9 cellular contexts compared by ENCODE assay signal in genomic region chr2:69026026-69026425, GRCh38. TPM values are rescaled to one million over a fixed set of nuclear protein-coding genes. Genes with fewer than 3 reads are reported as not detected.
A peak's percentile ranks its signal among the peaks of the same experiment; 100 is the strongest.
DNase-seq lines count a peak whose midpoint lies in the region; ATAC-seq and TF ChIP-seq lines count a peak whose summit lies in the region.
"Had no signal": no experiment of that assay in that cellular context is flagged by ENCODE, and none has a peak within 500 bp of the region (broad histone marks: within the 10 kb centered on the region; RNA-seq: fewer than 3 reads in every experiment).

No MANE protein-coding gene starts in this region.

- H3K9me3 Mint-ChIP-seq in Caco-2 (ENCODE audit: unreplicated experiment), result no peaks in the 10 kb centered on the region

- TF ChIP-seq CTCF in Caco-2 (IDR thresholded peaks at IDR 0.05; ENCODE audit: insufficient read depth in 1 of 2, low read depth in 1 of 2, low read length in 1 of 2, severe bottlenecking in 1 of 2, unreplicated experiment in 1 of 2), result peak; percentile 58 to 62
- peak in 2 of 3 donors; percentile 56 to 66 for TF ChIP-seq CTCF in breast epithelium (IDR thresholded peaks at IDR 0.05)
- TF ChIP-seq CTCF in lower lobe of right lung (IDR thresholded peaks at IDR 0.05), result peak; percentile 62
- TF ChIP-seq CTCF in vagina (IDR thresholded peaks at IDR 0.05), result peak in 1 of 3 experiments; percentile 31

- CTCF ChIA-PET in Caco-2 (lab: Charles Lee), result interaction anchor here (1.5 kb wide), 1 partner anchor 280 kb away, joined by 3 read pairs; no protein-coding TSS in a partner anchor

- H3K4me3 ChIP-seq in Caco-2 (ENCODE audit: low read depth, low read length), result no peak overlapping the region
- H3K4me3 ChIP-seq in breast epithelium, result no peak overlapping the region
- no peak overlapping the region for H3K4me3 ChIP-seq in lower lobe of right lung
- H3K4me3 ChIP-seq in vagina, result no peak overlapping the region

- no TSS peak for BruUV-seq in Caco-2 (replicated peaks; lab: Mats Ljungman, UMichigan)

- H3K36me3 Mint-ChIP-seq in Caco-2 (ENCODE audit: insufficient read depth, unreplicated experiment), result no peaks in the 10 kb centered on the region
- H3K36me3 Mint-ChIP-seq: memory B cell had no signal

- intact Hi-C loops in Caco-2 (cut with micrococcal nuclease; ENCODE audit: unreplicated experiment), result loop anchor here (1.0 kb wide), 1 partner anchor 281 kb away; no protein-coding TSS in a partner anchor
- intact Hi-C loops in breast epithelium (cut with DNase I; ENCODE audit: low total_unique reads), result no loop called here
- intact Hi-C loops in lower lobe of right lung (cut with DNase I), result no loop called here
- intact Hi-C loops in vagina (cut with DNase I), result no loop called here

- ATAC-seq in GM21723 (IDR thresholded peaks at IDR 0.05; ENCODE audit: unreplicated experiment) (peak; percentile 63), lower lobe of right lung (peak; percentile 78 to 81)
- ATAC-seq in activated CD4-positive, CD25-positive, alpha-beta regulatory T cell treated with anti-CD3 and anti-CD28 coated beads, Interleukin-2, amount 50 U/mL, for 24 hours, result no peak

- H3K9me3 ChIP-seq in Caco-2, result no peaks in the 10 kb centered on the region; the same call in 1 of the 2 replicates
- H3K9me3 ChIP-seq in breast epithelium, result no peaks in the 10 kb centered on the region
- H3K9me3 ChIP-seq in lower lobe of right lung, result no peaks in the 10 kb centered on the region
- no peaks in the 10 kb centered on the region for H3K9me3 ChIP-seq in vagina

- H3K4me3 Mint-ChIP-seq in Caco-2 (ENCODE audit: unreplicated experiment), result no peak overlapping the region
- H3K4me3 Mint-ChIP-seq: memory B cell had no signal

- no peaks in the 10 kb centered on the region for H3K4me1 Mint-ChIP-seq in Caco-2 (ENCODE audit: low read depth, unreplicated experiment)
- H3K4me1 Mint-ChIP-seq: memory B cell had no signal

- no peak overlapping the region for H3K27ac Mint-ChIP-seq in Caco-2 (ENCODE audit: unreplicated experiment)
- H3K27ac Mint-ChIP-seq: memory B cell had no signal

- H3K27me3 Mint-ChIP-seq in Caco-2 (ENCODE audit: insufficient read depth, unreplicated experiment), result no peaks in the 10 kb centered on the region

- POLR2A ChIA-PET in Caco-2 (lab: Charles Lee), result no interaction called here

- H3K27ac ChIP-seq in breast epithelium (no peak overlapping the region), lower lobe of right lung (no peak overlapping the region), vagina (no peak overlapping the region)

- no peaks in the 10 kb centered on the region for H3K27me3 ChIP-seq in Caco-2 (replicated peaks; ENCODE audit: control insufficient read depth, insufficient read depth, low read length)
- no peaks in the 10 kb centered on the region for H3K27me3 ChIP-seq in breast epithelium
- H3K27me3 ChIP-seq in lower lobe of right lung (ENCODE audit: low read depth), result no peaks in the 10 kb centered on the region
- no peaks in the 10 kb centered on the region for H3K27me3 ChIP-seq in vagina

- no peak for TF ChIP-seq POLR2A in breast epithelium (IDR thresholded peaks at IDR 0.05)
- TF ChIP-seq POLR2A in vagina (IDR thresholded peaks at IDR 0.05), result no peak

- peak in 1 of 2 experiments; percentile 69 for DNase-seq in Caco-2
- peak; percentile 37 for DNase-seq in NCI-H774 (lab: John Stamatoyannopoulos, UW)
- no peak for DNase-seq in breast epithelium (ENCODE audit: low spot score in 2 of 2)
- no peak for DNase-seq in lower lobe of right lung
- no peak for DNase-seq in vagina (ENCODE audit: extremely low spot score in 2 of 2)
- no peak for DNase-seq in activated CD8-positive, alpha-beta memory T cell treated with anti-CD3 and anti-CD28 coated beads, Interleukin-2, amount 50 U/mL, for 48 hours

- no peaks in the 10 kb centered on the region for H3K4me1 ChIP-seq in Caco-2
- H3K4me1 ChIP-seq in breast epithelium, result peaks cover 0 to 4% of the 10 kb centered on the region in 2 donors
- H3K4me1 ChIP-seq in lower lobe of right lung, result peaks cover under 1% of the 10 kb centered on the region
- peaks cover 44% of the 10 kb centered on the region for H3K4me1 ChIP-seq in vagina

- no peaks in the 10 kb centered on the region for H3K36me3 ChIP-seq in Caco-2 (ENCODE audit: control insufficient read depth, insufficient read depth, low read length)
- H3K36me3 ChIP-seq in breast epithelium, result no peaks in the 10 kb centered on the region
- no peaks in the 10 kb centered on the region for H3K36me3 ChIP-seq in lower lobe of right lung
- no peaks in the 10 kb centered on the region for H3K36me3 ChIP-seq in vagina

RNA-seq across cellular contexts. Expression of gene ANTXR1, which starts 13.0 kb away (rescaled TPM):
- total RNA-seq in Caco-2 (2022), result 0.27 and 0.35 TPM in 2 replicates
- 10 to 100 TPM; 52.7 to 72.8 (median 68.8) TPM for total RNA-seq in breast epithelium
- 54.3 TPM for total RNA-seq in lower lobe of right lung
- 102 TPM for total RNA-seq in vagina

RNA-seq across cellular contexts. Expression of gene GKN1, which starts 51.6 kb away (rescaled TPM):
- total RNA-seq in Caco-2 (2022) (not detected in 2 replicates), breast epithelium (not detected), lower lobe of right lung (not detected), vagina (not detected)

Comparison
In these comparisons a context has a peak if more than half of its experiments do, and no peak if none do; other contexts are left out.
1. ATAC-seq: peak in GM21723 (single experiment) and lower lobe of right lung (2 of 2); none in activated CD4-positive, CD25-positive, alpha-beta regulatory T cell treated with anti-CD3 and anti-CD28 coated beads, Interleukin-2, amount 50 U/mL, for 24 hours (0 of 2).
2. RNA of gene ANTXR1, which starts 13.0 kb away (total RNA-seq): 102 TPM in vagina (single experiment), 52.7 to 72.8 TPM in breast epithelium and 54.3 TPM in lower lobe of right lung (single experiment); 0.27 to 0.35 TPM in Caco-2; every median in the first group is over 10 times any median in the second.